8 cellular contexts compared by ENCODE assay signal in genomic region chrX:51860679-51861078, GRCh38. TPM values are rescaled to one million over a fixed set of nuclear protein-coding genes. Genes with fewer than 3 reads are reported as not detected.
DNase-seq lines count a peak whose midpoint lies in the region; ATAC-seq and TF ChIP-seq lines count a peak whose summit lies in the region.

No MANE protein-coding gene starts in this region.

- H3K36me3 Mint-ChIP-seq in activated naive CD8-positive, alpha-beta T cell treated with anti-CD3 and anti-CD28 coated beads, Interleukin-2, amount 50 U/mL, for 24 hours (ENCODE audit: low read depth) = peaks cover 49% of the 10 kb centered on the region

- no peaks in the 10 kb centered on the region for H3K79me2 ChIP-seq in SK-N-SH (ENCODE audit: insufficient read depth)

- H3K4me3 ChIP-seq in BE2C (ENCODE audit: low read depth, low read length) (no peak overlapping the region), SK-N-SH (ENCODE audit: low read depth in 2 of 2, low read length in 1 of 2) (no peak overlapping the region), left ventricle myocardium inferior (no peak overlapping the region)

- no peak for TF ChIP-seq EP300 in SK-N-SH (IDR thresholded peaks at IDR 0.05; ENCODE audit: borderline replicate concordance in 1 of 2, low read depth in 1 of 2, low read length in 1 of 2)

- H3F3A ChIP-seq in SK-N-SH (replicated peaks; ENCODE audit: insufficient read depth) = peaks cover 3% of the 10 kb centered on the region

- H3K27me3 Mint-ChIP-seq in activated naive CD8-positive, alpha-beta T cell treated with anti-CD3 and anti-CD28 coated beads, Interleukin-2, amount 50 U/mL, for 24 hours = no peaks in the 10 kb centered on the region

- H3K9me3 Mint-ChIP-seq in activated naive CD8-positive, alpha-beta T cell treated with anti-CD3 and anti-CD28 coated beads, Interleukin-2, amount 50 U/mL, for 24 hours = peaks cover 16% of the 10 kb centered on the region

- 10% methylated on average over 2 of the region's 2 CpGs for WGBS in SK-N-SH (ENCODE audit: low lambda C conversion rate)

- ATAC-seq in activated naive CD8-positive, alpha-beta T cell treated with anti-CD3 and anti-CD28 coated beads, Interleukin-2, amount 50 U/mL, for 24 hours = no peak
- no peak for ATAC-seq in GM21526 (IDR thresholded peaks at IDR 0.05; ENCODE audit: low FRiP score, unreplicated experiment)

- H3K4me2 ChIP-seq in SK-N-SH = no peak overlapping the region

- no peaks in the 10 kb centered on the region for H3K27me3 ChIP-seq in BE2C
- H3K27me3 ChIP-seq in SK-N-SH (ENCODE audit: insufficient read depth) = no peaks in the 10 kb centered on the region
- H3K27me3 ChIP-seq in left ventricle myocardium inferior (ENCODE audit: low read depth) = no peaks in the 10 kb centered on the region

- H3K4me1 ChIP-seq in BE2C (no peaks in the 10 kb centered on the region), SK-N-SH (ENCODE audit: control insufficient read depth in 1 of 2, insufficient read depth in 2 of 2, low read depth in 1 of 2, low read length in 1 of 2) (no peaks in the 10 kb centered on the region), left ventricle myocardium inferior (no peaks in the 10 kb centered on the region)

- CTCF ChIA-PET in HEK293T (lab: Yijun Ruan, JAX) (interaction anchor here (1.2 to 1.5 kb wide), 2 partner anchors 206 to 219 kb away, joined by 5 to 7 read pairs; no protein-coding TSS in a partner anchor), SK-N-SH (lab: Yijun Ruan, JAX) (interaction anchor here (0.7 to 2.5 kb wide), 10 partner anchors 11 to 223 kb away, joined by 3 to 15 read pairs (median 5); partner anchors contain the start of gene MAGED1)

- intact Hi-C loops in left ventricle myocardium inferior (cut with micrococcal nuclease) = no loop called here

- H3K36me3 ChIP-seq in BE2C (no peaks in the 10 kb centered on the region), SK-N-SH (replicated peaks in 1 of 2; ENCODE audit: control insufficient read depth in 1 of 2, insufficient read depth in 2 of 2, low read length in 1 of 2) (no peaks in the 10 kb centered on the region), left ventricle myocardium inferior (no peaks in the 10 kb centered on the region)

- POLR2A ChIA-PET in HEK293T (lab: Yijun Ruan, JAX) (no interaction called here), SK-N-SH (lab: Yijun Ruan, JAX) (no interaction called here)

- peak; percentile 58 for TF ChIP-seq CTCF in BE2C (IDR thresholded peaks at IDR 0.05; ENCODE audit: low read depth, low read length)
- TF ChIP-seq CTCF in SK-N-SH (IDR thresholded peaks at IDR 0.05) = peak; percentile 65
- TF ChIP-seq CTCF in left ventricle myocardium inferior (IDR thresholded peaks at IDR 0.05; ENCODE audit: borderline replicate concordance) = peak; percentile 58

- H3K4me3 Mint-ChIP-seq in activated naive CD8-positive, alpha-beta T cell treated with anti-CD3 and anti-CD28 coated beads, Interleukin-2, amount 50 U/mL, for 24 hours = no peak overlapping the region

- no peaks in the 10 kb centered on the region for H3K9me2 ChIP-seq in SK-N-SH

- no peak overlapping the region for H2AFZ ChIP-seq in SK-N-SH (ENCODE audit: low read depth)

- H3K9ac ChIP-seq in SK-N-SH = no peak overlapping the region

- peak; percentile 74 for TF ChIP-seq RAD21 in SK-N-SH (IDR thresholded peaks at IDR 0.05; ENCODE audit: low read length)

- H3K27ac ChIP-seq in SK-N-SH (ENCODE audit: low read depth in 2 of 2, low read length in 1 of 2) (no peak overlapping the region), left ventricle myocardium inferior (replicated peaks) (no peak overlapping the region)

- no peaks in the 10 kb centered on the region for H4K20me1 ChIP-seq in SK-N-SH (ENCODE audit: insufficient read depth)

- peaks cover 12% of the 10 kb centered on the region for H3K4me1 Mint-ChIP-seq in activated naive CD8-positive, alpha-beta T cell treated with anti-CD3 and anti-CD28 coated beads, Interleukin-2, amount 50 U/mL, for 24 hours

- no peak overlapping the region for H3K27ac Mint-ChIP-seq in activated naive CD8-positive, alpha-beta T cell treated with anti-CD3 and anti-CD28 coated beads, Interleukin-2, amount 50 U/mL, for 24 hours

- DNase-seq in BE2C (peak; percentile 11), HEK293T (ENCODE audit: extremely low spot score) (peak; percentile 57), SK-N-SH (peak; percentile 30), left ventricle myocardium inferior (no peak), NCI-H774 (lab: John Stamatoyannopoulos, UW) (no peak)
- no peak for DNase-seq in activated naive CD8-positive, alpha-beta T cell treated with anti-CD3 and anti-CD28 coated beads, Interleukin-2, amount 50 U/mL, for 24 hours
- DNase-seq in stimulated activated CD4-positive, alpha-beta T cell treated with anti-CD3 and anti-CD28 coated beads, Interleukin-15, amount 100 ng/mL, for 24 hours = no peak

- H3K9me3 ChIP-seq in BE2C = no peaks in the 10 kb centered on the region
- H3K9me3 ChIP-seq in SK-N-SH = no peaks in the 10 kb centered on the region
- peaks cover 7% of the 10 kb centered on the region for H3K9me3 ChIP-seq in left ventricle myocardium inferior (replicated peaks)

TF ChIP-seq in HEK293T, 16 proteins besides CTCF, POLR2A, EP300 and RAD21:
- TF ChIP-seq PKNOX1 (IDR thresholded peaks at IDR 0.05) = peak; percentile 43; the same call in 1 of the 2 replicates
- TF ChIP-seq HDGF (IDR thresholded peaks at IDR 0.05; ENCODE audit: borderline replicate concordance) = no peak

TF ChIP-seq in SK-N-SH, 30 proteins besides CTCF, POLR2A, EP300 and RAD21:
- TF ChIP-seq SMC3 (IDR thresholded peaks at IDR 0.05; ENCODE audit: low read depth, low read length) (peak; percentile 58), TAF1 (IDR thresholded peaks at IDR 0.05; ENCODE audit: borderline replicate concordance, low read depth, low read length) (no peak)
TF ChIP-seq in SK-N-SH: peak in this region for 1.

RNA-seq across cellular contexts. Expression of gene MAGED1, which starts 32.7 kb away (rescaled TPM):
- 167 TPM for polyA plus RNA-seq in BE2C (2012; ENCODE audit: insufficient read depth, insufficient read length, low read depth)
- polyA plus RNA-seq in SK-N-SH (2012; rRNA removed) = 184 and 189 TPM in 2 replicates
- 140 and 167 TPM in 2 replicates for polyA plus RNA-seq in SK-N-SH (2012; cell fraction: cytosol; rRNA removed)
- polyA plus RNA-seq in SK-N-SH (2012; cell fraction: nucleus; rRNA removed) = 218 TPM in 2 replicates
- total RNA-seq in left ventricle myocardium inferior = 61.7 TPM

Comparison
In these comparisons a context has a peak if more than half of its experiments do, and no peak if none do; other contexts are left out.
1. DNase-seq: peak in BE2C (single experiment), HEK293T (single experiment) and SK-N-SH (single experiment); none in left ventricle myocardium inferior (single experiment), activated naive CD8-positive, alpha-beta T cell treated with anti-CD3 and anti-CD28 coated beads, Interleukin-2, amount 50 U/mL, for 24 hours (single experiment), NCI-H774 (single experiment) and stimulated activated CD4-positive, alpha-beta T cell treated with anti-CD3 and anti-CD28 coated beads, Interleukin-15, amount 100 ng/mL, for 24 hours (single experiment).
2. Peak in every context shown above with its lines, with median percentiles within 50 percentile points of each other: CTCF ChIP-seq.